In the genomic region with DNA sequence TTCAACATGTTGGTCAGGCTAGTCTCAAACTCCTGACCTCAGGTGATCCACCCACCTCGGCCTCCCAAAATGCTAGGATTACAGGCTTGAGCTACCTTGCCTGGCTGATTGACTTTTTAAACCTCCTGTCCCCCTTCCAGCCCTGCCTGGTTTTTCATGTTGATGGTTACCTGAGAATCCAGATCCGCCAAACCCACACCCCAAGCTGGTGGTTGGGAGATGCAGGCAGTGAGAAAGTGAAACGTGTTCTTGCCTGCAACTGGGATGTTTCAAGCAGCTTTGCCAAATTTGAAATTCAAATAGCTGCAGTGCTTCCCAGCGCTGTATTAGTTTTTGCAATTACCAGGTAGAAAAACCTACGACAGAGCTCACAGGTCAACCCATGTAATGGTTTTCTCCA, we compare ENCODE assay signal across 26 cellular contexts.
"Had no signal": no experiment of that assay in that cellular context is flagged by ENCODE, and none has a peak within 500 bp of the region (broad histone marks: within the 10 kb centered on the region; RNA-seq: fewer than 3 reads in every experiment).

No MANE protein-coding gene starts in this region.

- DNase-seq: dermis blood vessel endothelial cell; effector memory CD4-positive, alpha-beta T cell; erythroblast; gastrocnemius medialis; heart right ventricle; hippocampal formation; immature natural killer cell; islet precursor cell; left ventricle myocardium superior; lower lobe of right lung; mucosa of descending colon; naive B cell; pancreas; right lobe of liver; small intestine; stimulated activated CD4-positive, alpha-beta T cell treated with anti-CD3 and anti-CD28 coated beads, Interleukin-12 subunit alpha, Interleukin-12 subunit beta, amount 100 ng/mL, for 4 hours; stimulated activated CD4-positive, alpha-beta T cell treated with anti-CD3 and anti-CD28 coated beads, Interleukin-1b, Interleukin-23, amount 100 ng/mL, for 48 hours; stimulated activated CD4-positive, alpha-beta T cell treated with anti-CD3 and anti-CD28 coated beads, Interleukin-4, amount 100 ng/mL, for 1 hour; stimulated activated naive CD4-positive, alpha-beta T cell treated with Interleukin-2 at 50 U/mL for 16 hours; stomach; testis; tibial artery had no signal

- H3K4me3 ChIP-seq: coronary artery, gastrocnemius medialis, heart right ventricle, lower lobe of right lung, mucosa of descending colon, pancreas, right lobe of liver, stomach, testis, tibial artery had no signal

- H3K36me3 ChIP-seq: gastrocnemius medialis, heart right ventricle, lower lobe of right lung, neutrophil, pancreas, right lobe of liver, stomach, tibial artery had no signal

- H3K9me3 ChIP-seq: gastrocnemius medialis, heart right ventricle, lower lobe of right lung, mucosa of descending colon, neutrophil, pancreas, right lobe of liver, stomach, testis, tibial artery had no signal

- H3K4me1 ChIP-seq: gastrocnemius medialis, lower lobe of right lung, pancreas, right lobe of liver, tibial artery had no signal

- ATAC-seq: gastrocnemius medialis; heart right ventricle; left ventricle myocardium superior; lower lobe of right lung; mucosa of descending colon; natural killer cell treated with Interleukin-12 subunit alpha and Interleukin-12 subunit beta and Interleukin-15 and Interleukin-18, amount 100 ng/mL, for 72 hours; pancreas; right lobe of liver; stimulated activated effector memory CD8-positive, alpha-beta T cell treated with anti-CD3 and anti-CD28 coated beads, Interleukin-12 subunit alpha, Interleukin-12 subunit beta, amount 100 ng/mL, for 72 hours had no signal

- H3K27ac ChIP-seq: coronary artery, gastrocnemius medialis, heart right ventricle, lower lobe of right lung, neutrophil, pancreas, right lobe of liver, stomach, testis, tibial artery had no signal

- H3K27me3 ChIP-seq: gastrocnemius medialis, neutrophil, pancreas, right lobe of liver, stomach, testis, tibial artery had no signal
